2 cellular contexts compared by ENCODE assay signal in the genomic region with DNA sequence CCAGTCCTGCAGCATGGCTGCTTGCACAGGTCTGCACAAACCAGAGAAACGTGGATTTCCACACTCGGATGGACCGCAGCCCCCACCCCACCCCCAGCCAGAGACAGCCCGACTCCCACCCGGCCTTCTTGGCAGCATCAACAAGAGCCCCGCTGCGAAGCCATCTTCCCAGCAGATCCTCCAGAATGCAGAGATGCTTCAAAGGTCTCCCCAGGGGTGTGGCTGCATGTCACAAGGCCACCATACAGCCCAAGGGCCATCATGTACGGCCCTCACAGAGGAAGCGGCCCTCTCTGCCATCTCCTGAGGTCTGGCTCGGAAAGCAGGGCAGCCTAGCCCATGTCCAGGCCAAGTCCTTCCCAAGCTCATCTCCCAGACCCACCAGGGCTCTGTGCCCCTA.
TF ChIP-seq lines count a peak whose summit lies in the region.

No MANE protein-coding gene starts in this region.

TF ChIP-seq in SK-N-SH, 30 proteins besides CTCF, POLR2A, EP300 and RAD21 (continued from another document):
- TF ChIP-seq, protein P1, sequence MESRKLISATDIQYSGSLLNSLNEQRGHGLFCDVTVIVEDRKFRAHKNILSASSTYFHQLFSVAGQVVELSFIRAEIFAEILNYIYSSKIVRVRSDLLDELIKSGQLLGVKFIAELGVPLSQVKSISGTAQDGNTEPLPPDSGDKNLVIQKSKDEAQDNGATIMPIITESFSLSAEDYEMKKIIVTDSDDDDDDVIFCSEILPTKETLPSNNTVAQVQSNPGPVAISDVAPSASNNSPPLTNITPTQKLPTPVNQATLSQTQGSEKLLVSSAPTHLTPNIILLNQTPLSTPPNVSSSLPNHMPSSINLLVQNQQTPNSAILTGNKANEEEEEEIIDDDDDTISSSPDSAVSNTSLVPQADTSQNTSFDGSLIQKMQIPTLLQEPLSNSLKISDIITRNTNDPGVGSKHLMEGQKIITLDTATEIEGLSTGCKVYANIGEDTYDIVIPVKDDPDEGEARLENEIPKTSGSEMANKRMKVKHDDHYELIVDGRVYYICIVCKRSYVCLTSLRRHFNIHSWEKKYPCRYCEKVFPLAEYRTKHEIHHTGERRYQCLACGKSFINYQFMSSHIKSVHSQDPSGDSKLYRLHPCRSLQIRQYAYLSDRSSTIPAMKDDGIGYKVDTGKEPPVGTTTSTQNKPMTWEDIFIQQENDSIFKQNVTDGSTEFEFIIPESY (IDR thresholded peaks at IDR 0.05; ENCODE audit: borderline replicate concordance, low read depth) = no peak
- no peak for TF ChIP-seq MEF2A (IDR thresholded peaks at IDR 0.05; ENCODE audit: borderline replicate concordance, low read depth)
- no peak for TF ChIP-seq PBX3 (IDR thresholded peaks at IDR 0.05)
- TF ChIP-seq, protein P2, sequence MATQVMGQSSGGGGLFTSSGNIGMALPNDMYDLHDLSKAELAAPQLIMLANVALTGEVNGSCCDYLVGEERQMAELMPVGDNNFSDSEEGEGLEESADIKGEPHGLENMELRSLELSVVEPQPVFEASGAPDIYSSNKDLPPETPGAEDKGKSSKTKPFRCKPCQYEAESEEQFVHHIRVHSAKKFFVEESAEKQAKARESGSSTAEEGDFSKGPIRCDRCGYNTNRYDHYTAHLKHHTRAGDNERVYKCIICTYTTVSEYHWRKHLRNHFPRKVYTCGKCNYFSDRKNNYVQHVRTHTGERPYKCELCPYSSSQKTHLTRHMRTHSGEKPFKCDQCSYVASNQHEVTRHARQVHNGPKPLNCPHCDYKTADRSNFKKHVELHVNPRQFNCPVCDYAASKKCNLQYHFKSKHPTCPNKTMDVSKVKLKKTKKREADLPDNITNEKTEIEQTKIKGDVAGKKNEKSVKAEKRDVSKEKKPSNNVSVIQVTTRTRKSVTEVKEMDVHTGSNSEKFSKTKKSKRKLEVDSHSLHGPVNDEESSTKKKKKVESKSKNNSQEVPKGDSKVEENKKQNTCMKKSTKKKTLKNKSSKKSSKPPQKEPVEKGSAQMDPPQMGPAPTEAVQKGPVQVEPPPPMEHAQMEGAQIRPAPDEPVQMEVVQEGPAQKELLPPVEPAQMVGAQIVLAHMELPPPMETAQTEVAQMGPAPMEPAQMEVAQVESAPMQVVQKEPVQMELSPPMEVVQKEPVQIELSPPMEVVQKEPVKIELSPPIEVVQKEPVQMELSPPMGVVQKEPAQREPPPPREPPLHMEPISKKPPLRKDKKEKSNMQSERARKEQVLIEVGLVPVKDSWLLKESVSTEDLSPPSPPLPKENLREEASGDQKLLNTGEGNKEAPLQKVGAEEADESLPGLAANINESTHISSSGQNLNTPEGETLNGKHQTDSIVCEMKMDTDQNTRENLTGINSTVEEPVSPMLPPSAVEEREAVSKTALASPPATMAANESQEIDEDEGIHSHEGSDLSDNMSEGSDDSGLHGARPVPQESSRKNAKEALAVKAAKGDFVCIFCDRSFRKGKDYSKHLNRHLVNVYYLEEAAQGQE (IDR thresholded peaks at IDR 0.05; ENCODE audit: low read depth, low read length) = no peak
- no peak for TF ChIP-seq FOXJ3 (CRISPR knock-in tag; IDR thresholded peaks at IDR 0.05)
- TF ChIP-seq MXI1 (IDR thresholded peaks at IDR 0.05; ENCODE audit: low read depth, low read length) = no peak
- TF ChIP-seq SMC3 (IDR thresholded peaks at IDR 0.05; ENCODE audit: low read depth, low read length) = no peak
- TF ChIP-seq, protein P3, sequence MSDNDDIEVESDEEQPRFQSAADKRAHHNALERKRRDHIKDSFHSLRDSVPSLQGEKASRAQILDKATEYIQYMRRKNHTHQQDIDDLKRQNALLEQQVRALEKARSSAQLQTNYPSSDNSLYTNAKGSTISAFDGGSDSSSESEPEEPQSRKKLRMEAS (IDR thresholded peaks at IDR 0.05; ENCODE audit: low read depth) = no peak
- no peak for TF ChIP-seq RCOR1 (IDR thresholded peaks at IDR 0.05; ENCODE audit: low read length)
- TF ChIP-seq GATA2 (CRISPR knock-in tag; IDR thresholded peaks at IDR 0.05) = no peak
- no peak for TF ChIP-seq CHD2 (IDR thresholded peaks at IDR 0.05; ENCODE audit: low read length, partially characterized antibody)

TF ChIP-seq in SK-N-SH treated with all-trans-retinoic acid at 6 μM for 48 hours, 23 proteins besides CTCF, POLR2A, EP300 and RAD21 (continued from another document):
- no peak for TF ChIP-seq CREB5 (CRISPR knock-in tag; IDR thresholded peaks at IDR 0.05; ENCODE audit: low read depth)
- TF ChIP-seq ESRRG (CRISPR knock-in tag; IDR thresholded peaks at IDR 0.05) = no peak
- no peak for TF ChIP-seq ARNTL (CRISPR knock-in tag; IDR thresholded peaks at IDR 0.05; ENCODE audit: borderline replicate concordance, low read depth)
- no peak for TF ChIP-seq ZNF8 (CRISPR knock-in tag; IDR thresholded peaks at IDR 0.05)
- TF ChIP-seq TCF4 (CRISPR knock-in tag; IDR thresholded peaks at IDR 0.05; ENCODE audit: borderline replicate concordance) = no peak
- TF ChIP-seq, protein P4, sequence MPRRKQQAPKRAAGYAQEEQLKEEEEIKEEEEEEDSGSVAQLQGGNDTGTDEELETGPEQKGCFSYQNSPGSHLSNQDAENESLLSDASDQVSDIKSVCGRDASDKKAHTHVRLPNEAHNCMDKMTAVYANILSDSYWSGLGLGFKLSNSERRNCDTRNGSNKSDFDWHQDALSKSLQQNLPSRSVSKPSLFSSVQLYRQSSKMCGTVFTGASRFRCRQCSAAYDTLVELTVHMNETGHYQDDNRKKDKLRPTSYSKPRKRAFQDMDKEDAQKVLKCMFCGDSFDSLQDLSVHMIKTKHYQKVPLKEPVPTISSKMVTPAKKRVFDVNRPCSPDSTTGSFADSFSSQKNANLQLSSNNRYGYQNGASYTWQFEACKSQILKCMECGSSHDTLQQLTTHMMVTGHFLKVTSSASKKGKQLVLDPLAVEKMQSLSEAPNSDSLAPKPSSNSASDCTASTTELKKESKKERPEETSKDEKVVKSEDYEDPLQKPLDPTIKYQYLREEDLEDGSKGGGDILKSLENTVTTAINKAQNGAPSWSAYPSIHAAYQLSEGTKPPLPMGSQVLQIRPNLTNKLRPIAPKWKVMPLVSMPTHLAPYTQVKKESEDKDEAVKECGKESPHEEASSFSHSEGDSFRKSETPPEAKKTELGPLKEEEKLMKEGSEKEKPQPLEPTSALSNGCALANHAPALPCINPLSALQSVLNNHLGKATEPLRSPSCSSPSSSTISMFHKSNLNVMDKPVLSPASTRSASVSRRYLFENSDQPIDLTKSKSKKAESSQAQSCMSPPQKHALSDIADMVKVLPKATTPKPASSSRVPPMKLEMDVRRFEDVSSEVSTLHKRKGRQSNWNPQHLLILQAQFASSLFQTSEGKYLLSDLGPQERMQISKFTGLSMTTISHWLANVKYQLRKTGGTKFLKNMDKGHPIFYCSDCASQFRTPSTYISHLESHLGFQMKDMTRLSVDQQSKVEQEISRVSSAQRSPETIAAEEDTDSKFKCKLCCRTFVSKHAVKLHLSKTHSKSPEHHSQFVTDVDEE (CRISPR knock-in tag; IDR thresholded peaks at IDR 0.05) = no peak
- TF ChIP-seq, protein P5, sequence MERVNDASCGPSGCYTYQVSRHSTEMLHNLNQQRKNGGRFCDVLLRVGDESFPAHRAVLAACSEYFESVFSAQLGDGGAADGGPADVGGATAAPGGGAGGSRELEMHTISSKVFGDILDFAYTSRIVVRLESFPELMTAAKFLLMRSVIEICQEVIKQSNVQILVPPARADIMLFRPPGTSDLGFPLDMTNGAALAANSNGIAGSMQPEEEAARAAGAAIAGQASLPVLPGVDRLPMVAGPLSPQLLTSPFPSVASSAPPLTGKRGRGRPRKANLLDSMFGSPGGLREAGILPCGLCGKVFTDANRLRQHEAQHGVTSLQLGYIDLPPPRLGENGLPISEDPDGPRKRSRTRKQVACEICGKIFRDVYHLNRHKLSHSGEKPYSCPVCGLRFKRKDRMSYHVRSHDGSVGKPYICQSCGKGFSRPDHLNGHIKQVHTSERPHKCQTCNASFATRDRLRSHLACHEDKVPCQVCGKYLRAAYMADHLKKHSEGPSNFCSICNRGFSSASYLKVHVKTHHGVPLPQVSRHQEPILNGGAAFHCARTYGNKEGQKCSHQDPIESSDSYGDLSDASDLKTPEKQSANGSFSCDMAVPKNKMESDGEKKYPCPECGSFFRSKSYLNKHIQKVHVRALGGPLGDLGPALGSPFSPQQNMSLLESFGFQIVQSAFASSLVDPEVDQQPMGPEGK (CRISPR knock-in tag; IDR thresholded peaks at IDR 0.05; ENCODE audit: borderline replicate concordance) = no peak
- no peak for TF ChIP-seq TOX (CRISPR knock-in tag; IDR thresholded peaks at IDR 0.05; ENCODE audit: borderline replicate concordance)
- TF ChIP-seq ZNF70 (CRISPR knock-in tag; IDR thresholded peaks at IDR 0.05) = no peak
- no peak for TF ChIP-seq RARB (CRISPR knock-in tag; IDR thresholded peaks at IDR 0.05)
- TF ChIP-seq, protein P6, sequence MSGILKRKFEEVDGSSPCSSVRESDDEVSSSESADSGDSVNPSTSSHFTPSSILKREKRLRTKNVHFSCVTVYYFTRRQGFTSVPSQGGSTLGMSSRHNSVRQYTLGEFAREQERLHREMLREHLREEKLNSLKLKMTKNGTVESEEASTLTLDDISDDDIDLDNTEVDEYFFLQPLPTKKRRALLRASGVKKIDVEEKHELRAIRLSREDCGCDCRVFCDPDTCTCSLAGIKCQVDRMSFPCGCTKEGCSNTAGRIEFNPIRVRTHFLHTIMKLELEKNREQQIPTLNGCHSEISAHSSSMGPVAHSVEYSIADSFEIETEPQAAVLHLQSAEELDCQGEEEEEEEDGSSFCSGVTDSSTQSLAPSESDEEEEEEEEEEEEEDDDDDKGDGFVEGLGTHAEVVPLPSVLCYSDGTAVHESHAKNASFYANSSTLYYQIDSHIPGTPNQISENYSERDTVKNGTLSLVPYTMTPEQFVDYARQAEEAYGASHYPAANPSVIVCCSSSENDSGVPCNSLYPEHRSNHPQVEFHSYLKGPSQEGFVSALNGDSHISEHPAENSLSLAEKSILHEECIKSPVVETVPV (CRISPR knock-in tag; IDR thresholded peaks at IDR 0.05) = no peak
